9 cellular contexts compared by ENCODE assay signal in the genomic region with DNA sequence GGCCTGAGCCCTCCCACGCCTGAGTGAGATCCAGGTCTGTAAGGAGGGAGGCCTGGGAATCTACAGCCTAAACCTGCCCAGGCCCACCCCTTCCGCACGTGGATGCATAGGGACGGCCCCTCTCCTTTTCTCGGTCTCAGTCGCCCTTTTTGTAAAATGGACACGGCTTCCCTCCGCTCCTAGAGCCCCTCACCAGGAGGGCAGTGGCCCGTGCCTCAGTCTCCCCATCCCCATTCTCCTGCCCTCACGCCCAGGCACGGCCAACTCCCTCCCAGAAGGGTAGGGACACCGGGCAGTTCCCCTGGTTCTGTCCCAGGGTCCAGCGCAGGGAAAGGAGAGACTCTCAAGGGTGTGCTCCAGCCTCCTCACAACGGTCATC. TPM values are rescaled to one million over a fixed set of nuclear protein-coding genes. Genes with fewer than 3 reads are reported as not detected.
DNase-seq lines count a peak whose midpoint lies in the region; ATAC-seq, FAIRE-seq and TF ChIP-seq lines count a peak whose summit lies in the region.
"Had no signal": no experiment of that assay in that cellular context is flagged by ENCODE, and none has a peak within 500 bp of the region (broad histone marks: within the 10 kb centered on the region; RNA-seq: fewer than 3 reads in every experiment).

No MANE protein-coding gene starts in this region.

- H3K9me3 ChIP-seq in PC-3 (ENCODE audit: low read length) (no peaks in the 10 kb centered on the region), endothelial cell of umbilical vein (replicated peaks; ENCODE audit: control insufficient read depth, insufficient read depth, low read length) (no peaks in the 10 kb centered on the region), osteoblast (ENCODE audit: low read depth, low read length) (no peaks in the 10 kb centered on the region)

- H3K27ac ChIP-seq in PC-3 (ENCODE audit: low read length) (peak overlapping the region; percentile 79), endothelial cell of umbilical vein (ENCODE audit: insufficient read depth, low read depth, low read length) (no peak overlapping the region), osteoblast (ENCODE audit: low read depth, low read length) (no peak overlapping the region), substantia nigra (ENCODE audit: low read depth, low read length, poor library complexity, severe bottlenecking) (no peak overlapping the region)

- no peak overlapping the region for H3K4me3 ChIP-seq in PC-3 (ENCODE audit: low read length)
- H3K4me3 ChIP-seq in endothelial cell of umbilical vein (replicated peaks in 1 of 3; ENCODE audit: insufficient read depth in 1 of 3, low read depth in 1 of 3, low read length in 3 of 3): no peak overlapping the region
- peak overlapping the region; percentile 65 for H3K4me3 ChIP-seq in osteoblast (ENCODE audit: insufficient read depth, low read length)

- dilution Hi-C loops in endothelial cell of umbilical vein (cut with MboI; ENCODE audit: extremely low pct_ligation_motif_present, low sequenced_read_pairs): no loop called here

- no peaks in the 10 kb centered on the region for H3K9me1 ChIP-seq in endothelial cell of umbilical vein (replicated peaks; ENCODE audit: control insufficient read depth, extremely low read depth, insufficient read depth, low read length)

- H3K4me1 ChIP-seq in PC-3 (ENCODE audit: insufficient read depth, low read length) (peaks cover 32% of the 10 kb centered on the region), endothelial cell of umbilical vein (ENCODE audit: control insufficient read depth, extremely low read depth, insufficient read depth, low read length) (peaks cover 4% of the 10 kb centered on the region), osteoblast (ENCODE audit: insufficient read depth, low read length) (peaks cover 15% of the 10 kb centered on the region)

- H3K9me2 ChIP-seq in PC-3 (replicated peaks; ENCODE audit: low read length): no peaks in the 10 kb centered on the region

- BruUV-seq in PC-3 (replicated peaks; lab: Mats Ljungman, UMichigan) (TSS peak; percentile 68), endothelial cell of umbilical vein (replicated peaks; lab: Mats Ljungman, UMichigan) (no TSS peak)

- FAIRE-seq in endothelial cell of umbilical vein (lab: Jason Lieb, UNC) (no peak), RCC 7860 (lab: Jason Lieb, UNC) (no peak)

- POLR2A ChIA-PET in PC-3 (lab: Charles Lee; ENCODE audit: unreplicated experiment) (no interaction called here), endothelial cell of umbilical vein (lab: Charles Lee) (no interaction called here)

- TF ChIP-seq CTCF in GM10266 (IDR thresholded peaks at IDR 0.05; ENCODE audit: control insufficient read depth, insufficient read depth, low read depth, missing control alignments) (no peak), PC-3 (conservative IDR thresholded peaks at IDR 0.05; ENCODE audit: low read depth, low read length) (no peak), endothelial cell of umbilical vein (IDR thresholded peaks at IDR 0.05; ENCODE audit: extremely low read depth in 1 of 2, insufficient read depth in 1 of 2, low read depth in 1 of 2, low read length in 2 of 2) (no peak), osteoblast (IDR thresholded peaks at IDR 0.05; ENCODE audit: extremely low read depth, low read depth, low read length) (no peak)

- H2AFZ ChIP-seq in PC-3 (ENCODE audit: low read length) (peak overlapping the region; percentile 71; the same call in 1 of the 2 replicates), endothelial cell of umbilical vein (ENCODE audit: low read depth, low read length) (peak overlapping the region; percentile 17), osteoblast (ENCODE audit: low read length) (peak overlapping the region; percentile 72)

- H3K9ac ChIP-seq in PC-3 (ENCODE audit: low read length): peak overlapping the region; percentile 24; the same call in 1 of the 2 replicates
- no peak overlapping the region for H3K9ac ChIP-seq in endothelial cell of umbilical vein (replicated peaks; ENCODE audit: extremely low read depth, insufficient read depth, low read length)

- intact Hi-C loops in PC-3 (cut with micrococcal nuclease) (no loop called here), endothelial cell of umbilical vein (cut with micrococcal nuclease) (no loop called here)

- peak; percentile 43 for DNase-seq in GM10266 (ENCODE audit: extremely low spot score)
- DNase-seq in PC-3: no peak
- DNase-seq in endothelial cell of umbilical vein (ENCODE audit: low read depth, low spot score): no peak
- DNase-seq in osteoblast (ENCODE audit: insufficient read length, low spot score, missing footprints): no peak
- DNase-seq in NCI-H187 (lab: John Stamatoyannopoulos, UW): no peak
- DNase-seq in substantia nigra (lab: John Stamatoyannopoulos, UW): no peak
- no peak for DNase-seq in RCC 7860 (ENCODE audit: low spot score)
- DNase-seq: activated CD4-positive, CD25-positive, alpha-beta regulatory T cell treated with anti-CD3 and anti-CD28 coated beads, Interleukin-2, amount 50 U/mL, for 72 hours had no signal

- H3K79me2 ChIP-seq in PC-3 (ENCODE audit: low read length) (no peaks in the 10 kb centered on the region), endothelial cell of umbilical vein (ENCODE audit: control insufficient read depth, insufficient read depth, low read length) (no peaks in the 10 kb centered on the region), osteoblast (ENCODE audit: insufficient read depth, low read length) (no peaks in the 10 kb centered on the region)

- H4K20me1 ChIP-seq in PC-3 (ENCODE audit: low read length): no peaks in the 10 kb centered on the region
- no peaks in the 10 kb centered on the region for H4K20me1 ChIP-seq in endothelial cell of umbilical vein (replicated peaks; ENCODE audit: control insufficient read depth, extremely low read depth, insufficient read depth, low read length)
- no peaks in the 10 kb centered on the region for H4K20me1 ChIP-seq in osteoblast (ENCODE audit: insufficient read depth, low read length)

- H3K36me3 ChIP-seq in PC-3 (ENCODE audit: low read depth, low read length): no peaks in the 10 kb centered on the region
- no peaks in the 10 kb centered on the region for H3K36me3 ChIP-seq in endothelial cell of umbilical vein (ENCODE audit: control insufficient read depth in 2 of 2, extremely low read depth in 1 of 2, insufficient read depth in 2 of 2, low read length in 2 of 2)
- no peaks in the 10 kb centered on the region for H3K36me3 ChIP-seq in osteoblast (ENCODE audit: insufficient read depth, low read length)

- H3K27me3 ChIP-seq in PC-3 (ENCODE audit: low read length): no peaks in the 10 kb centered on the region
- no peaks in the 10 kb centered on the region for H3K27me3 ChIP-seq in endothelial cell of umbilical vein (ENCODE audit: control insufficient read depth in 2 of 2, insufficient read depth in 2 of 2, low read length in 2 of 2)
- no peaks in the 10 kb centered on the region for H3K27me3 ChIP-seq in osteoblast (ENCODE audit: insufficient read depth, low read length)

- H3K4me2 ChIP-seq in PC-3 (ENCODE audit: low read length) (peak overlapping the region; percentile 82), endothelial cell of umbilical vein (ENCODE audit: insufficient read depth, low read length) (peak overlapping the region; percentile 24), osteoblast (ENCODE audit: insufficient read depth, low read length) (peak overlapping the region; percentile 77)

- H3F3A ChIP-seq in PC-3 (ENCODE audit: low read length, unreplicated experiment): no peaks in the 10 kb centered on the region

- no peak for ATAC-seq in PC-3
- ATAC-seq in GM21825 (IDR thresholded peaks at IDR 0.05; ENCODE audit: unreplicated experiment): no peak

- CTCF ChIA-PET in PC-3 (lab: Charles Lee) (no interaction called here), endothelial cell of umbilical vein (lab: Charles Lee) (interaction anchor here (1.0 kb wide), 2 partner anchors 17 to 65 kb away, joined by 3 to 4 read pairs; no protein-coding TSS in a partner anchor)

- TF ChIP-seq POLR2A in endothelial cell of umbilical vein (IDR thresholded peaks at IDR 0.05; ENCODE audit: low read depth, low read length): no peak

TF ChIP-seq in endothelial cell of umbilical vein, 7 proteins besides CTCF, POLR2A, EP300 and RAD21:
- TF ChIP-seq MAX (IDR thresholded peaks at IDR 0.05; ENCODE audit: insufficient read depth, insufficient read length) (no peak), GATA2 (IDR thresholded peaks at IDR 0.05; ENCODE audit: insufficient read depth, insufficient read length, low read depth, low read length) (no peak), JUN (IDR thresholded peaks at IDR 0.05; ENCODE audit: borderline replicate concordance, insufficient read depth, insufficient read length, low read depth) (no peak), EZH2 (IDR thresholded peaks at IDR 0.05; ENCODE audit: borderline replicate concordance, low read depth, low read length, severe bottlenecking) (no peak), FOS (IDR thresholded peaks at IDR 0.05; ENCODE audit: borderline replicate concordance, insufficient read depth, low read length) (no peak), MYC (IDR thresholded peaks at IDR 0.05; ENCODE audit: low read depth, low read length) (no peak), POLR2AphosphoS5 (IDR thresholded peaks at IDR 0.05; ENCODE audit: insufficient read depth, low read depth, low read length) (no peak)

RNA-seq across cellular contexts. Expression of gene WNT3, which starts 48.1 kb away (rescaled TPM):
- total RNA-seq in PC-3 (2014; rRNA removed): 4.9 and 5.7 TPM in 2 replicates
- total RNA-seq in endothelial cell of umbilical vein: 2.0 and 2.1 TPM in 2 replicates
- polyA plus RNA-seq in endothelial cell of umbilical vein: 1.4 TPM in 2 replicates
- polyA plus RNA-seq in endothelial cell of umbilical vein (2011; cell fraction: cytosol; rRNA removed): 1.1 and 1.2 TPM in 2 replicates
- polyA plus RNA-seq in endothelial cell of umbilical vein (2011; cell fraction: nucleus; rRNA removed): 6.3 and 7.0 TPM in 2 replicates
- polyA plus RNA-seq in endothelial cell of umbilical vein (2012): 2.1 and 2.4 TPM in 2 replicates
- polyA minus RNA-seq in endothelial cell of umbilical vein: 1.2 and 2.1 TPM in 2 replicates
- polyA minus RNA-seq in endothelial cell of umbilical vein (2011; cell fraction: cytosol; rRNA and poly(A)+ RNA removed): 1.8 TPM
- 0.82 and 1.1 TPM in 2 replicates for polyA minus RNA-seq in endothelial cell of umbilical vein (2011; cell fraction: nucleus; rRNA and poly(A)+ RNA removed)
- total RNA-seq in osteoblast: 0.88 and 1.1 TPM in 2 replicates

Comparison
In these comparisons a context has a peak if more than half of its experiments do, and no peak if none do; other contexts are left out.
1. H2AFZ ChIP-seq: peak in every context shown above with its lines; median percentile 72 in osteoblast; 71 in PC-3; 17 in endothelial cell of umbilical vein.
2. H3K4me2 ChIP-seq: peak in every context shown above with its lines; median percentile 82 in PC-3; 77 in osteoblast; 24 in endothelial cell of umbilical vein.